In the genomic region with DNA sequence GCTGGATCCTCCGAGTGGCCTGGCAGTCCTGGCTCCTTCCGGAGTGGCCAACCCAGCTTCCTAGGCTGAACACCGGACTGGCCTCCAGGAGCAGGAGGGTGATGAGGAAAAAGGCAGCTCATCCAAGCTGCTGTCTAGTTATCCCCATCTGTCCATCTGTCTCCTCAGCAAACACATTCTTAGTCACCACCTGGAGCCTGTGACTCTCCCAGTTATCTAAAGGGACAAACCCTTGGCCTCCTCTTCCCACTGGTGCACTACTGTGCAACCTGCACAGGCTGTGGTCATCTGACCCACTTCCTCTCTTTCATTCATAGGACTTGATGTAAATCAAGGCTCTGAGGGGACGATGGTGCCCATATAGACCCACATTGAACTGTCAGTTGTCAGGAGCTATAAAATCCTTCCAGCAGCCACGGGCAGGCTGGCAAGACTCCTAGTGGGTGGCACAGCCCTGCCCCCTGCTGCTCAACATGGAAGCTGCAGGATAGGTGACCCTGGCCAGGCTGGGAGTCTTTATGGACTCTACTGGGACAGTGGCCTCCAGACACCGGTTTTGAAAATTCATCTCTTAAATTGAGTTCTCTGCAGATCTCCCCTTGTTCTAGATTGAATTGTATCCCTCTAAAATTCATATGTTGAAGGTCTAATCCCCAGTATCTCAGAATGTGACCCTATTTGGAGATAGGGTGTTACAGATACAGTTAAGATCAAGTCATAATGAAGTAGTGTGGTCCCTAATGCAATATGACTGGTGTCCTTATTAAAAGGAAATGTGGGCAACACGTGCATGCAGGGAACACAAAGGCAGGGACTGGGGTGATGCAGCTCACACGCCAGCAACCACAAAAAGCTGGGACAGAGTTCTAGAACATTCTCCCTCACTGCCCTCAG, we compare ENCODE assay signal across 8 cellular contexts. TPM values are rescaled to one million over a fixed set of nuclear protein-coding genes. Genes with fewer than 3 reads are reported as not detected.
A peak's percentile ranks its signal among the peaks of the same experiment; 100 is the strongest.
DNase-seq lines count a peak whose midpoint lies in the region; ATAC-seq and TF ChIP-seq lines count a peak whose summit lies in the region.

No MANE protein-coding gene starts in this region.

- no peaks in the 10 kb centered on the region for H4K20me1 ChIP-seq in Karpas-422 (ENCODE audit: insufficient read depth, low read depth, low read length)

- intact Hi-C loops in Caco-2 (cut with micrococcal nuclease; ENCODE audit: unreplicated experiment): loop anchor here (1.0 to 10.0 kb wide), 4 partner anchors 36 to 182 kb away; partner anchors contain the start of gene ASTL

- no peaks in the 10 kb centered on the region for H3K79me2 ChIP-seq in Karpas-422 (ENCODE audit: low read length)

- no peaks in the 10 kb centered on the region for H3K27me3 ChIP-seq in Caco-2 (replicated peaks; ENCODE audit: control insufficient read depth, insufficient read depth, low read length)
- 0 out of 2 replicates have a peak, but pooled peaks cover 2% of the 10 kb centered on the region for H3K27me3 ChIP-seq in Karpas-422 (ENCODE audit: low read length)
- H3K27me3 ChIP-seq in suprapubic skin: no peaks in the 10 kb centered on the region

- peaks cover 9% of the 10 kb centered on the region for H3K36me3 Mint-ChIP-seq in Caco-2 (ENCODE audit: insufficient read depth, unreplicated experiment)

- WGBS in suprapubic skin: 53% methylated on average over 8 of the region's 8 CpGs

- H3K9me3 ChIP-seq in Caco-2: peaks cover 3% of the 10 kb centered on the region
- H3K9me3 ChIP-seq in Karpas-422 (ENCODE audit: low read length): peaks cover 4% of the 10 kb centered on the region; the same call in 1 of the 2 replicates
- no peaks in the 10 kb centered on the region for H3K9me3 ChIP-seq in suprapubic skin

- no peak overlapping the region for H3K9ac ChIP-seq in Karpas-422 (ENCODE audit: low read length)

- H3K4me1 ChIP-seq in Caco-2: no peaks in the 10 kb centered on the region
- H3K4me1 ChIP-seq in Karpas-422 (ENCODE audit: low read length): peaks cover 9% of the 10 kb centered on the region
- H3K4me1 ChIP-seq in suprapubic skin: no peaks in the 10 kb centered on the region

- no peak overlapping the region for H3K4me3 Mint-ChIP-seq in Caco-2 (ENCODE audit: unreplicated experiment)

- ATAC-seq in GM21447 (IDR thresholded peaks at IDR 0.05; ENCODE audit: unreplicated experiment): peak; percentile 78

- H3K36me3 ChIP-seq in Caco-2 (ENCODE audit: control insufficient read depth, insufficient read depth, low read length): no peaks in the 10 kb centered on the region
- H3K36me3 ChIP-seq in Karpas-422 (ENCODE audit: insufficient read depth, low read length): no peaks in the 10 kb centered on the region; the same call in 1 of the 2 replicates
- no peaks in the 10 kb centered on the region for H3K36me3 ChIP-seq in suprapubic skin

- H3K4me1 Mint-ChIP-seq in Caco-2 (ENCODE audit: low read depth, unreplicated experiment): no peaks in the 10 kb centered on the region

- no peaks in the 10 kb centered on the region for H3K9me3 Mint-ChIP-seq in Caco-2 (ENCODE audit: unreplicated experiment)

- DNase-seq in Caco-2 (peak; percentile 76 to 86), Karpas-422 (peak; percentile 90), RPMI8226 (peak; percentile 82), fibroblast of the aortic adventitia (ENCODE audit: low read depth) (peak; percentile 53), nucleus accumbens (lab: John Stamatoyannopoulos, UW) (peak in 50 of 56 donors; percentile 6 to 88 (median 63)), suprapubic skin (ENCODE audit: low spot score in 2 of 2) (no peak)
- peak; percentile 68 to 74 for DNase-seq in activated T-helper 1 cell treated with anti-CD3 and anti-CD28 coated beads, Interleukin-2, amount 50 U/mL, for 16 hours (ENCODE audit: low read depth in 1 of 2, low spot score in 1 of 2)

- no peak overlapping the region for H2AFZ ChIP-seq in Karpas-422 (ENCODE audit: low read length)

- BruUV-seq in Caco-2 (replicated peaks; lab: Mats Ljungman, UMichigan): no TSS peak

- no peak overlapping the region for H3K27ac Mint-ChIP-seq in Caco-2 (ENCODE audit: unreplicated experiment)

- CTCF ChIA-PET in Caco-2 (lab: Charles Lee): interaction anchor here (0.6 to 2.7 kb wide), 27 partner anchors 8 to 567 kb away, joined by 3 to 81 read pairs (median 4); partner anchors contain the start of genes ANKRD36C, ASTL, DUSP2 and STARD7

- TF ChIP-seq CTCF in Caco-2 (IDR thresholded peaks at IDR 0.05; ENCODE audit: insufficient read depth in 1 of 2, low read depth in 1 of 2, low read length in 1 of 2, severe bottlenecking in 1 of 2, unreplicated experiment in 1 of 2) (peak; percentile 89 to 96), fibroblast of the aortic adventitia (IDR thresholded peaks at IDR 0.05; ENCODE audit: insufficient read depth, low read length) (peak; percentile 92), suprapubic skin (IDR thresholded peaks at IDR 0.05) (peak; percentile 65 to 85)

- H3K27ac ChIP-seq in Karpas-422 (ENCODE audit: low read length) (no peak overlapping the region), suprapubic skin (no peak overlapping the region)

- no peak overlapping the region for H3K4me3 ChIP-seq in Caco-2 (ENCODE audit: low read depth, low read length)
- H3K4me3 ChIP-seq in Karpas-422 (ENCODE audit: low read length): no peak overlapping the region
- H3K4me3 ChIP-seq in fibroblast of the aortic adventitia (ENCODE audit: low read depth, low read length): no peak overlapping the region
- no peak overlapping the region for H3K4me3 ChIP-seq in suprapubic skin

- H3K9me2 ChIP-seq in Karpas-422 (replicated peaks; ENCODE audit: insufficient read depth, low read length): no peaks in the 10 kb centered on the region

- no peak overlapping the region for H3K4me2 ChIP-seq in Karpas-422 (ENCODE audit: low read depth, low read length, poor library complexity, severe bottlenecking)

- no peak for TF ChIP-seq POLR2A in suprapubic skin (IDR thresholded peaks at IDR 0.05)

- no peaks in the 10 kb centered on the region for H3K27me3 Mint-ChIP-seq in Caco-2 (ENCODE audit: insufficient read depth, unreplicated experiment)

- POLR2A ChIA-PET in Caco-2 (lab: Charles Lee): interaction anchor here (0.6 to 1.1 kb wide), 3 partner anchors 35 to 152 kb away, joined by 3 to 4 read pairs (median 3); partner anchors contain the start of gene ASTL

- TF ChIP-seq EP300 in suprapubic skin (IDR thresholded peaks at IDR 0.05): no peak

RNA-seq across cellular contexts. Expression of gene DUSP2, which starts 29.3 kb away (rescaled TPM):
- total RNA-seq in Caco-2 (2022) (13.4 and 13.6 TPM in 2 replicates), fibroblast of the aortic adventitia (ENCODE audit: low replicate concordance) (0.36 and 1.4 TPM in 2 replicates), suprapubic skin (100 to 1,000 TPM in 1 of 4 donors, 10 to 100 TPM in 3; 26.0 to 124 (median 74.1) TPM)
- total RNA-seq in Karpas-422 (2014; rRNA removed; shearing (Covaris generic); ENCODE audit: low replicate concordance): 25.1 and 45.2 TPM in 2 replicates

RNA-seq across cellular contexts. Expression of gene STARD7, which starts 34.1 kb away (rescaled TPM):
- 214 and 224 TPM in 2 replicates for total RNA-seq in Caco-2 (2022)
- total RNA-seq in Karpas-422 (2014; rRNA removed; shearing (Covaris generic); ENCODE audit: low replicate concordance): 140 and 167 TPM in 2 replicates
- total RNA-seq in fibroblast of the aortic adventitia (ENCODE audit: low replicate concordance): 85.8 and 170 TPM in 2 replicates
- 10 to 100 TPM; 69.4 to 92.4 (median 76.8) TPM for total RNA-seq in suprapubic skin

RNA-seq across cellular contexts. Expression of gene ASTL, which starts 36.2 kb away (rescaled TPM):
- total RNA-seq in Caco-2 (2022): 0.23 TPM in 1 of 2 replicates, not detected in the other
- not detected in 2 replicates for total RNA-seq in Karpas-422 (2014; rRNA removed; shearing (Covaris generic); ENCODE audit: low replicate concordance)
- total RNA-seq in fibroblast of the aortic adventitia (ENCODE audit: low replicate concordance): not detected in 2 replicates
- total RNA-seq in suprapubic skin: 1 to 10 TPM in 1 of 4 donors, under 1 TPM in 1, not detected in 2; 0.87 to 1.7 TPM

RNA-seq across cellular contexts. Expression of gene ADRA2B, which starts 58.1 kb away (rescaled TPM):
- 0.12 and 0.20 TPM in 2 replicates for total RNA-seq in Caco-2 (2022)
- total RNA-seq in Karpas-422 (2014; rRNA removed; shearing (Covaris generic); ENCODE audit: low replicate concordance): not detected in 2 replicates
- total RNA-seq in fibroblast of the aortic adventitia (ENCODE audit: low replicate concordance): under 0.01 TPM in 1 of 2 replicates, not detected in the other
- 1 to 10 TPM in 2 of 4 donors, under 1 TPM in 2; 0.93 to 3.6 (median 1.2) TPM for total RNA-seq in suprapubic skin

Comparison
In these comparisons a context has a peak if more than half of its experiments do, and no peak if none do; other contexts are left out.
1. DNase-seq: peak in Caco-2 (2 of 2), Karpas-422 (single experiment), RPMI8226 (single experiment), activated T-helper 1 cell treated with anti-CD3 and anti-CD28 coated beads, Interleukin-2, amount 50 U/mL, for 16 hours (2 of 2), fibroblast of the aortic adventitia (single experiment) and nucleus accumbens (50 of 56); none in suprapubic skin (0 of 2).
2. Peak in every context shown above with its lines, with median percentiles within 50 percentile points of each other: CTCF ChIP-seq.